9 cellular contexts compared by ENCODE assay signal in genomic region chr5:37722236-37723146, GRCh38.
DNase-seq lines count a peak whose midpoint lies in the region; ATAC-seq, FAIRE-seq and TF ChIP-seq lines count a peak whose summit lies in the region.
"Had no signal": no experiment of that assay in that cellular context is flagged by ENCODE, and none has a peak within 500 bp of the region (broad histone marks: within the 10 kb centered on the region; RNA-seq: fewer than 3 reads in every experiment).

No MANE protein-coding gene starts in this region.

- FAIRE-seq in HTR-8/SVneo (lab: Jason Lieb, UNC): no peak

- peaks cover 38% of the 10 kb centered on the region for H3K36me3 Mint-ChIP-seq in activated naive CD4-positive, alpha-beta T cell treated with anti-CD3 and anti-CD28 coated beads, Interleukin-2, amount 50 U/mL, for 24 hours

- intact Hi-C loops in psoas muscle (cut with DNase I) (loop anchor here (2.0 to 10.0 kb wide), 2 partner anchors 90 to 442 kb away; no protein-coding TSS in a partner anchor), aorta (cut with DNase I) (no loop called here)

- H3K27me3 ChIP-seq in GM06990 (replicated peaks; ENCODE audit: control insufficient read depth, insufficient read depth, low read length) (no peaks in the 10 kb centered on the region), psoas muscle (ENCODE audit: insufficient read depth in 3 of 3, low read length in 2 of 3) (no peaks in the 10 kb centered on the region), H7 (ENCODE audit: control insufficient read depth, insufficient read depth, low read length) (no peaks in the 10 kb centered on the region), aorta (ENCODE audit: control insufficient read depth in 1 of 2, insufficient read depth in 2 of 2, low read length in 1 of 2) (no peaks in the 10 kb centered on the region)
- H3K27me3 ChIP-seq: right lobe of liver had no signal

- TF ChIP-seq CTCF in GM06990 (IDR thresholded peaks at IDR 0.05; ENCODE audit: insufficient read depth, low read length, poor library complexity, severe bottlenecking): no peak
- no peak for TF ChIP-seq CTCF in psoas muscle (IDR thresholded peaks at IDR 0.05)

- DNase-seq in GM06990 (ENCODE audit: extremely low read depth, insufficient read length) (peak; percentile 53), HTR-8/SVneo (ENCODE audit: insufficient read length, low spot score) (peak; percentile 62), psoas muscle (no peak), H7 (no peak), NCI-H2227 (lab: John Stamatoyannopoulos, UW; ENCODE audit: unreplicated experiment) (no peak), aorta (no peak)
- DNase-seq: right lobe of liver had no signal

- H3K27ac ChIP-seq in psoas muscle (peak overlapping the region; percentile 85), aorta (ENCODE audit: low read depth in 1 of 2, low read length in 2 of 2) (no peak overlapping the region)
- H3K27ac ChIP-seq: right lobe of liver had no signal

- H3K4me1 ChIP-seq in psoas muscle (peaks cover 55% of the 10 kb centered on the region), aorta (ENCODE audit: control insufficient read depth in 1 of 2, insufficient read depth in 2 of 2, low read length in 2 of 2) (peaks cover 0 to 2% of the 10 kb centered on the region in 2 donors)

- H3K4me3 ChIP-seq in GM06990 (replicated peaks; ENCODE audit: low read depth, low read length) (no peak overlapping the region), psoas muscle (no peak overlapping the region), H7 (ENCODE audit: insufficient read depth, low read depth, low read length) (no peak overlapping the region), aorta (ENCODE audit: low read length in 2 of 2) (no peak overlapping the region)
- H3K4me3 ChIP-seq: right lobe of liver had no signal

- H3K9me3 Mint-ChIP-seq in activated naive CD4-positive, alpha-beta T cell treated with anti-CD3 and anti-CD28 coated beads, Interleukin-2, amount 50 U/mL, for 24 hours: no peaks in the 10 kb centered on the region

- peak overlapping the region; percentile 31 for H3K4me3 Mint-ChIP-seq in activated naive CD4-positive, alpha-beta T cell treated with anti-CD3 and anti-CD28 coated beads, Interleukin-2, amount 50 U/mL, for 24 hours

- H3K27ac Mint-ChIP-seq in activated naive CD4-positive, alpha-beta T cell treated with anti-CD3 and anti-CD28 coated beads, Interleukin-2, amount 50 U/mL, for 24 hours: peak overlapping the region; percentile 81

- H3K27me3 Mint-ChIP-seq in activated naive CD4-positive, alpha-beta T cell treated with anti-CD3 and anti-CD28 coated beads, Interleukin-2, amount 50 U/mL, for 24 hours: no peaks in the 10 kb centered on the region

- no peaks in the 10 kb centered on the region; the same call in 1 of the 2 replicates for H3K36me3 ChIP-seq in GM06990 (ENCODE audit: control insufficient read depth, insufficient read depth, low read length)
- H3K36me3 ChIP-seq in psoas muscle (ENCODE audit: insufficient read depth in 1 of 2, low read depth in 1 of 2): peaks cover 6 to 11% of the 10 kb centered on the region in 2 donors
- no peaks in the 10 kb centered on the region for H3K36me3 ChIP-seq in H7 (replicated peaks; ENCODE audit: control insufficient read depth, insufficient read depth, low read length)
- H3K36me3 ChIP-seq in aorta (ENCODE audit: control insufficient read depth in 1 of 2, insufficient read depth in 2 of 2, low read length in 1 of 2): peaks cover 0 to 4% of the 10 kb centered on the region in 2 donors

- WGBS in psoas muscle, 3 donors: 82 to 91% (median 85%) methylated on average over 6 of the region's 6 CpGs
- WGBS in aorta, 2 donors: 89% methylated on average over 6 of the region's 6 CpGs

- ATAC-seq in GM21576 (IDR thresholded peaks at IDR 0.05; ENCODE audit: unreplicated experiment): peak; percentile 69
- no peak for ATAC-seq in psoas muscle
- no peak for ATAC-seq in aorta (ENCODE audit: low FRiP score)

- H3K9me3 ChIP-seq in psoas muscle: no peaks in the 10 kb centered on the region
- no peaks in the 10 kb centered on the region for H3K9me3 ChIP-seq in aorta (ENCODE audit: control insufficient read depth, low read length)
- H3K9me3 ChIP-seq: right lobe of liver had no signal

- H3K4me1 Mint-ChIP-seq in activated naive CD4-positive, alpha-beta T cell treated with anti-CD3 and anti-CD28 coated beads, Interleukin-2, amount 50 U/mL, for 24 hours: peaks cover 12% of the 10 kb centered on the region

Comparison
In these comparisons a context has a peak if more than half of its experiments do, and no peak if none do; other contexts are left out.
1. DNase-seq: peak in GM06990 (single experiment) and HTR-8/SVneo (single experiment); none in psoas muscle (0 of 2), H7 (single experiment), NCI-H2227 (single experiment) and aorta (0 of 2).
2. intact Hi-C loops: an anchor here in psoas muscle (2.0 to 10.0 kb wide); none called in aorta.